In the genomic region with DNA sequence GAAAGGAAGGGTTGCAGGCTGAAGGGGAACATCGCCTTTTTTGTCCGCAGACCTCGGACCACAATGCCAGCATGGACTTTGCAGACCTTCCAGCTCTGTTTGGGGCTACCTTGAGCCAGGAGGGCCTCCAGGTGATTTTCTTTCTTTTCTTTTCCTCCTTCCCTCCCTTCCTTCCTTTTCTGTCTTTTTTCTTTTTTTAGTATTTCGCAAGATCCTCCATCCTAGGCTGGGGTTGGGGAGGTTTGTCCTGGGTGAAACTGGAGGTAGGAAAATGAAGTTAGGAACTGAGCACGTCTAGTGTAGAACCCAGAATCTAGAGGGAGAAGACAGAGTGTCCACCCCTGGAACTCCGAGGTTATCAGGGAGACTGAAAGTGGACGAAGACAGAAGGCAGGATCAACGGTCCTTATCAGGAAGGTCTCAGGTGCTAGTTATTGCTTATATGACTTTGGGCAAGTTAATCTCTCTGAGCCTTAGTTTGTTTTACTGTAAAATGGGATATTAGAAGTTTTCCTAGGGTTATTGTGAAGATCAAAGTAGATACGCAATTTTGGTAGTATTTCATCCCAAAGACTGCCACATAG, we compare ENCODE assay signal across 1 cellular context.
TF ChIP-seq lines count a peak whose summit lies in the region.

No MANE protein-coding gene starts in this region.

TF ChIP-seq in HepG2, 621 proteins besides CTCF, POLR2A, EP300 and RAD21:
- TF ChIP-seq, protein P1, sequence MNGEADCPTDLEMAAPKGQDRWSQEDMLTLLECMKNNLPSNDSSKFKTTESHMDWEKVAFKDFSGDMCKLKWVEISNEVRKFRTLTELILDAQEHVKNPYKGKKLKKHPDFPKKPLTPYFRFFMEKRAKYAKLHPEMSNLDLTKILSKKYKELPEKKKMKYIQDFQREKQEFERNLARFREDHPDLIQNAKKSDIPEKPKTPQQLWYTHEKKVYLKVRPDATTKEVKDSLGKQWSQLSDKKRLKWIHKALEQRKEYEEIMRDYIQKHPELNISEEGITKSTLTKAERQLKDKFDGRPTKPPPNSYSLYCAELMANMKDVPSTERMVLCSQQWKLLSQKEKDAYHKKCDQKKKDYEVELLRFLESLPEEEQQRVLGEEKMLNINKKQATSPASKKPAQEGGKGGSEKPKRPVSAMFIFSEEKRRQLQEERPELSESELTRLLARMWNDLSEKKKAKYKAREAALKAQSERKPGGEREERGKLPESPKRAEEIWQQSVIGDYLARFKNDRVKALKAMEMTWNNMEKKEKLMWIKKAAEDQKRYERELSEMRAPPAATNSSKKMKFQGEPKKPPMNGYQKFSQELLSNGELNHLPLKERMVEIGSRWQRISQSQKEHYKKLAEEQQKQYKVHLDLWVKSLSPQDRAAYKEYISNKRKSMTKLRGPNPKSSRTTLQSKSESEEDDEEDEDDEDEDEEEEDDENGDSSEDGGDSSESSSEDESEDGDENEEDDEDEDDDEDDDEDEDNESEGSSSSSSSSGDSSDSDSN (CRISPR knock-in tag; IDR thresholded peaks at IDR 0.05), result 0 out of 2 replicates have a peak, but pooled peaks have one; percentile 11
- TF ChIP-seq CEBPB (IDR thresholded peaks at IDR 0.05; ENCODE audit: borderline replicate concordance, low read depth, low read length), result 0 out of 2 replicates have a peak, but pooled peaks have one; percentile 21
- TF ChIP-seq SP140L (CRISPR knock-in tag; IDR thresholded peaks at IDR 0.05; ENCODE audit: borderline replicate concordance), result no peak
- TF ChIP-seq, protein P2, sequence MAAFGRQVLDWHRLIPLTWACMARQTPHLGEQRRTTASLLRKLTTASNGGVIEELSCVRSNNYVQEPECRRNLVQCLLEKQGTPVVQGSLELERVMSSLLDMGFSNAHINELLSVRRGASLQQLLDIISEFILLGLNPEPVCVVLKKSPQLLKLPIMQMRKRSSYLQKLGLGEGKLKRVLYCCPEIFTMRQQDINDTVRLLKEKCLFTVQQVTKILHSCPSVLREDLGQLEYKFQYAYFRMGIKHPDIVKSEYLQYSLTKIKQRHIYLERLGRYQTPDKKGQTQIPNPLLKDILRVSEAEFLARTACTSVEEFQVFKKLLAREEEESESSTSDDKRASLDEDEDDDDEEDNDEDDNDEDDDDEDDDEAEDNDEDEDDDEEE (CRISPR knock-in tag; IDR thresholded peaks at IDR 0.05), result 0 out of 2 replicates have a peak, but pooled peaks have one; percentile 18
- TF ChIP-seq DR1 (CRISPR knock-in tag; IDR thresholded peaks at IDR 0.05), result no peak
- 0 out of 2 replicates have a peak, but pooled peaks have one; percentile 58 for TF ChIP-seq ZNF431 (CRISPR knock-in tag; IDR thresholded peaks at IDR 0.05; ENCODE audit: borderline replicate concordance, low read depth)
- 0 out of 2 replicates have a peak, but pooled peaks have one; percentile 8 for TF ChIP-seq ZNF530 (CRISPR knock-in tag; IDR thresholded peaks at IDR 0.05; ENCODE audit: low read depth)
